Comparison of ENCODE assay signal across 16 cellular contexts in genomic region chrX:69282893-69283690, GRCh38.
"Had no signal": no experiment of that assay in that cellular context is flagged by ENCODE, and none has a peak within 500 bp of the region (broad histone marks: within the 10 kb centered on the region; RNA-seq: fewer than 3 reads in every experiment).

No MANE protein-coding gene starts in this region.

- ATAC-seq: activated CD8-positive, alpha-beta T cell treated with anti-CD3 and anti-CD28 coated beads for 36 hours; activated naive CD8-positive, alpha-beta T cell treated with anti-CD3 and anti-CD28 coated beads, Interleukin-2, amount 50 U/mL, for 24 hours; stimulated activated memory B cell treated with anti-CD40 and anti-IgM and Interleukin-4, amounts not matched to agents 10 μg/mL and 1 μg/mL and 100 μg/mL, for 72 hours had no signal

- H3K27me3 Mint-ChIP-seq: activated CD8-positive, alpha-beta T cell treated with anti-CD3 and anti-CD28 coated beads for 36 hours; activated naive CD8-positive, alpha-beta T cell treated with anti-CD3 and anti-CD28 coated beads, Interleukin-2, amount 50 U/mL, for 24 hours had no signal

- H3K9me3 Mint-ChIP-seq: activated CD8-positive, alpha-beta T cell treated with anti-CD3 and anti-CD28 coated beads for 36 hours; activated naive CD8-positive, alpha-beta T cell treated with anti-CD3 and anti-CD28 coated beads, Interleukin-2, amount 50 U/mL, for 24 hours; stimulated activated memory B cell treated with anti-CD40 and anti-IgM and Interleukin-4, amounts not matched to agents 10 μg/mL and 1 μg/mL and 100 μg/mL, for 72 hours had no signal

- H3K4me1 Mint-ChIP-seq: activated naive CD8-positive, alpha-beta T cell treated with anti-CD3 and anti-CD28 coated beads, Interleukin-2, amount 50 U/mL, for 24 hours; stimulated activated memory B cell treated with anti-CD40 and anti-IgM and Interleukin-4, amounts not matched to agents 10 μg/mL and 1 μg/mL and 100 μg/mL, for 72 hours had no signal

- DNase-seq: activated CD4-positive, alpha-beta T cell treated with anti-CD3 and anti-CD28 coated beads for 4 hours; activated CD8-positive, alpha-beta memory T cell treated with anti-CD3 and anti-CD28 coated beads, Interleukin-2, amount 50 U/mL, for 48 hours; activated CD8-positive, alpha-beta T cell treated with anti-CD3 and anti-CD28 coated beads for 36 hours; activated naive CD4-positive, alpha-beta T cell treated with Interleukin-2 at 50 U/mL for 16 hours; activated naive CD8-positive, alpha-beta T cell treated with anti-CD3 and anti-CD28 coated beads, Interleukin-2, amount 50 U/mL, for 24 hours; caudate nucleus; effector memory CD4-positive, alpha-beta T cell; hippocampal formation; midbrain; small intestine; T-helper 9 cell; tibial artery had no signal

- H3K27ac Mint-ChIP-seq: activated CD8-positive, alpha-beta T cell treated with anti-CD3 and anti-CD28 coated beads for 36 hours; activated naive CD8-positive, alpha-beta T cell treated with anti-CD3 and anti-CD28 coated beads, Interleukin-2, amount 50 U/mL, for 24 hours; stimulated activated memory B cell treated with anti-CD40 and anti-IgM and Interleukin-4, amounts not matched to agents 10 μg/mL and 1 μg/mL and 100 μg/mL, for 72 hours had no signal

- H3K36me3 Mint-ChIP-seq: stimulated activated memory B cell treated with anti-CD40 and anti-IgM and Interleukin-4, amounts not matched to agents 10 μg/mL and 1 μg/mL and 100 μg/mL, for 72 hours had no signal

- H3K4me3 ChIP-seq: ascending aorta, lung, right atrium auricular region, tibial artery had no signal

- H3K4me3 Mint-ChIP-seq: activated CD8-positive, alpha-beta T cell treated with anti-CD3 and anti-CD28 coated beads for 36 hours; activated naive CD8-positive, alpha-beta T cell treated with anti-CD3 and anti-CD28 coated beads, Interleukin-2, amount 50 U/mL, for 24 hours; stimulated activated memory B cell treated with anti-CD40 and anti-IgM and Interleukin-4, amounts not matched to agents 10 μg/mL and 1 μg/mL and 100 μg/mL, for 72 hours had no signal
